8 cellular contexts compared by ENCODE assay signal in the genomic region with DNA sequence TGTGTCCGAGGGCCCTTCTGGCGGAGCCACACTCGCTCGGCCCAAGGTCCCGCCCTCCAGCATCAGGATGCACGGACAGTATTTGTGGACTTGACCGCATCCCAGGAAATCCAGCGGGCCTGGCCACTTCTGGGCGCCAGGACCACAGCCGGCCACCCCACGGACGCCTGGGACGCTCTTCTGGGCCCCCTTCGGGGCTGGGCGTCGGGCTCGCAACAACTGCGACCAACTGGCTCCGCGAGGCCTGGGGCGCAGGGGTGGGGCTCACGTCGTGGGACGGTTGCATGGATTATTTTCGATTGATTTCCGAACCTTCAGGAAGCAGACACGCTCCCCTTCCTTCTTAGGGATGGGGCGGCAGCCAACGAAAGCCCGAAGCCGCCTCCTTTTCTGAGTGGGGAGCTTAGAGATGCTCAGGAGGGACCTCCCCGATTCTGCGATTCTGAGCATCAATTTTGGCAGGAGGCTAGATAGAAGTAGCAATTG. TPM values are rescaled to one million over a fixed set of nuclear protein-coding genes. Genes with fewer than 3 reads are reported as not detected.
DNase-seq lines count a peak whose midpoint lies in the region; ATAC-seq and TF ChIP-seq lines count a peak whose summit lies in the region.

No MANE protein-coding gene starts in this region.

- peak overlapping the region; percentile 92 for H3K27ac Mint-ChIP-seq in neural crest cell (ENCODE audit: unreplicated experiment)

- no peaks in the 10 kb centered on the region for H3K9me3 ChIP-seq in esophagus squamous epithelium

- intact Hi-C loops in esophagus squamous epithelium (cut with DNase I): no loop called here

- H3K36me3 Mint-ChIP-seq in neural crest cell (ENCODE audit: low read depth): peaks cover 6% of the 10 kb centered on the region

- H3K4me1 Mint-ChIP-seq in neural crest cell: peaks cover 32% of the 10 kb centered on the region

- peaks cover 0 to 20% (median 0%) of the 10 kb centered on the region in 4 donors for H3K27me3 ChIP-seq in esophagus squamous epithelium

- TF ChIP-seq CTCF in esophagus squamous epithelium (IDR thresholded peaks at IDR 0.05) (no peak), neural crest cell (conservative IDR thresholded peaks at IDR 0.05) (no peak)

- no peak for TF ChIP-seq POLR2A in esophagus squamous epithelium (IDR thresholded peaks at IDR 0.05)

- peaks cover 2% of the 10 kb centered on the region for H3K9me3 Mint-ChIP-seq in neural crest cell

- peak overlapping the region; percentile 99 for H3K4me3 Mint-ChIP-seq in neural crest cell

- peaks cover 8 to 40% (median 15%) of the 10 kb centered on the region in 3 donors for H3K4me1 ChIP-seq in esophagus squamous epithelium

- peak; percentile 28 to 40 for DNase-seq in activated CD4-positive, alpha-beta T cell treated with anti-CD3 and anti-CD28 coated beads, Interleukin-2, amount 50 U/mL, for 48 hours
- DNase-seq in esophagus squamous epithelium (lab: John Stamatoyannopoulos, UW): no peak
- DNase-seq in neural crest cell (ENCODE audit: low read depth, low spot score): no peak
- DNase-seq in HCEC 1CT: no peak
- no peak for DNase-seq in medulla oblongata (ENCODE audit: extremely low spot score)
- no peak for DNase-seq in NCI-H1694 (lab: John Stamatoyannopoulos, UW)

- H3K27ac ChIP-seq in esophagus squamous epithelium: peak overlapping the region; percentile 83 to 97 (median 94)

- H3K36me3 ChIP-seq in esophagus squamous epithelium: peaks cover 0 to 7% (median 0%) of the 10 kb centered on the region in 3 donors

- peaks cover 41% of the 10 kb centered on the region for H3K27me3 Mint-ChIP-seq in neural crest cell (ENCODE audit: low read depth)

- H3K4me3 ChIP-seq in esophagus squamous epithelium: peak overlapping the region; percentile 64 to 91 (median 84)

- WGBS in esophagus squamous epithelium, 2 donors: 27 to 63% methylated on average over 7 to 23 of the region's 33 CpGs

- ATAC-seq in GM19035 (IDR thresholded peaks at IDR 0.05; ENCODE audit: unreplicated experiment) (peak; percentile 9), HG03095 (IDR thresholded peaks at IDR 0.05; ENCODE audit: unreplicated experiment) (peak; percentile 7)

RNA-seq across cellular contexts. Expression of a gene that starts 0.5 kb away (rescaled TPM):
- total RNA-seq in esophagus squamous epithelium (10 to 100 TPM; 22.4 to 51.9 (median 36.3) TPM), neural crest cell (81.7 and 81.9 TPM in 2 replicates)

RNA-seq across cellular contexts. Expression of a gene that starts 13.6 kb away (rescaled TPM):
- total RNA-seq in esophagus squamous epithelium (10 to 100 TPM in 3 of 4 donors, 1 to 10 TPM in 1; 6.5 to 14.9 (median 13.2) TPM), neural crest cell (14.5 and 14.8 TPM in 2 replicates)

Comparison
In these comparisons a context has a peak if more than half of its experiments do, and no peak if none do; other contexts are left out.
1. DNase-seq: peak in activated CD4-positive, alpha-beta T cell treated with anti-CD3 and anti-CD28 coated beads, Interleukin-2, amount 50 U/mL, for 48 hours (2 of 2); none in esophagus squamous epithelium (single experiment), neural crest cell (single experiment), HCEC 1CT (single experiment), medulla oblongata (single experiment) and NCI-H1694 (single experiment).